In genomic region chr17:19378416-19379293, GRCh38 we compare ENCODE assay signal across 8 cellular contexts. TPM values are rescaled to one million over a fixed set of nuclear protein-coding genes. Genes with fewer than 3 reads are reported as not detected.
DNase-seq lines count a peak whose midpoint lies in the region; ATAC-seq, FAIRE-seq and TF ChIP-seq lines count a peak whose summit lies in the region.

TSS of gene MAPK7 (plus strand) at chr17:19378498. CDS start at chr17:19378901, 403 bp downstream.

- H2BK15ac ChIP-seq in H1 (ENCODE audit: low read length): no peak within 1 kb of the TSS; the same call in 1 of the 2 replicates

- CTCF ChIA-PET in OCI-LY7 (lab: Charles Lee; ENCODE audit: unreplicated experiment) (interaction anchor here (0.6 to 1.4 kb wide), 8 partner anchors 8 to 74 kb away, joined by 3 to 9 read pairs (median 4); partner anchors contain the start of gene B9D1), H1 (lab: Charles Lee; ENCODE audit: partially characterized antibody) (interaction anchor here (0.6 to 2.6 kb wide), 14 partner anchors 13 to 383 kb away, joined by 3 to 20 read pairs (median 5); partner anchors contain the start of gene B9D1)

- H3K9ac ChIP-seq in H1 (replicated peaks in 1 of 4; ENCODE audit: extremely low read depth in 1 of 4, low read depth in 3 of 4, low read length in 3 of 4): peak within 1 kb of the TSS; percentile 77 to 88 (median 84)

- H3K9me3 ChIP-seq in OCI-LY7 (ENCODE audit: low read length): no peaks in the 10 kb centered on the region
- no peaks in the 10 kb centered on the region for H3K9me3 ChIP-seq in H1 (ENCODE audit: insufficient read depth in 2 of 2, low read depth in 1 of 2, low read length in 1 of 2)

- H4K8ac ChIP-seq in H1 (ENCODE audit: extremely low read depth, insufficient read depth, low read length): peak within 1 kb of the TSS; percentile 98

- H2BK20ac ChIP-seq in H1 (ENCODE audit: low read length): no peak within 1 kb of the TSS

- intact Hi-C loops in OCI-LY7 (cut with micrococcal nuclease; ENCODE audit: unreplicated experiment): loop anchor here (5.0 to 10.0 kb wide), 3 partner anchors 84 to 266 kb away; partner anchors contain the start of gene ALDH3A2

- no peaks in the 10 kb centered on the region for H3K27me3 ChIP-seq in H1 (replicated peaks in 1 of 4; ENCODE audit: control insufficient read depth in 3 of 4, extremely low read depth in 1 of 4, insufficient read depth in 3 of 4, low read length in 3 of 4)

- H3K9me2 ChIP-seq in OCI-LY7 (ENCODE audit: insufficient read depth, low read length): no peaks in the 10 kb centered on the region

- no peak for FAIRE-seq in H1 (lab: Jason Lieb, UNC)
- FAIRE-seq in urothelium cell line (lab: Jason Lieb, UNC): no peak

- H3K27ac ChIP-seq in OCI-LY7 (ENCODE audit: low read depth, low read length, poor library complexity, severe bottlenecking) (peak within 1 kb of the TSS; percentile 70), H1 (ENCODE audit: low read depth, low read length) (peak within 1 kb of the TSS; percentile 79)

- no peak within 1 kb of the TSS for H2AK5ac ChIP-seq in H1 (ENCODE audit: low read depth, low read length)

- H3K4me3 ChIP-seq in AG10803 (ENCODE audit: low read length) (peak within 1 kb of the TSS; percentile 83), OCI-LY7 (ENCODE audit: low read depth, low read length, poor library complexity, severe bottlenecking) (peak within 1 kb of the TSS; percentile 84), H1 (ENCODE audit: extremely low read depth in 1 of 4, insufficient read depth in 2 of 4, low read depth in 3 of 4, low read length in 4 of 4) (peak within 1 kb of the TSS; percentile 59 to 90 (median 82))

- H2AFZ ChIP-seq in OCI-LY7 (ENCODE audit: low read length): peak within 1 kb of the TSS; percentile 88
- H2AFZ ChIP-seq in H1 (ENCODE audit: low read length): peak within 1 kb of the TSS; percentile 30

- POLR2A ChIA-PET in OCI-LY7 (lab: Charles Lee) (interaction anchor here (0.5 to 2.3 kb wide), 17 partner anchors 10 to 752 kb away, joined by 3 to 19 read pairs (median 4); partner anchors contain the start of gene B9D1), H1 (lab: Charles Lee; ENCODE audit: partially characterized antibody) (interaction anchor here (0.7 to 3.8 kb wide), 13 partner anchors 8 to 391 kb away, joined by 3 to 32 read pairs (median 4); partner anchors contain the start of genes ALDH3A2, B9D1 and MFAP4)

- peak within 1 kb of the TSS; percentile 79 for H4K91ac ChIP-seq in H1 (replicated peaks; ENCODE audit: insufficient read length, low read length)

- H2BK120ac ChIP-seq in H1 (replicated peaks; ENCODE audit: low read depth, low read length): no peak within 1 kb of the TSS

- WGBS in H1 (ENCODE audit: extremely low coverage in 1 of 2, insufficient coverage in 1 of 2, insufficient read length in 1 of 2, insufficient replicate concordance in 2 of 2, low coverage in 1 of 2, low lambda C conversion rate in 2 of 2, missing lambda C conversion rate in 1 of 2), 2 experiments: 16% methylated on average over 47 of the region's 68 CpGs; no CpG with 5 or more reads in 1 of the 2 experiments

- H3K79me1 ChIP-seq in H1 (ENCODE audit: low read depth, low read length): peaks cover 13% of the 10 kb centered on the region

- ATAC-seq in GM21529 (IDR thresholded peaks at IDR 0.05; ENCODE audit: unreplicated experiment) (peak; percentile 12), HG03571 (IDR thresholded peaks at IDR 0.05; ENCODE audit: unreplicated experiment) (no peak)

- no peaks in the 10 kb centered on the region for H4K20me1 ChIP-seq in OCI-LY7 (ENCODE audit: insufficient read depth, low read length)
- H4K20me1 ChIP-seq in H1 (replicated peaks in 1 of 2; ENCODE audit: control insufficient read depth in 1 of 2, insufficient read depth in 2 of 2, low read length in 2 of 2): peaks cover 0 to 19% of the 10 kb centered on the region in 2 experiments

- H3K4me1 ChIP-seq in OCI-LY7 (ENCODE audit: insufficient read depth, low read length, poor library complexity, severe bottlenecking) (peaks cover 19% of the 10 kb centered on the region), H1 (replicated peaks in 1 of 4; ENCODE audit: control insufficient read depth in 3 of 4, insufficient read depth in 4 of 4, low read length in 3 of 4) (peaks cover 0 to 9% (median 4%) of the 10 kb centered on the region in 4 experiments)

- H3K23ac ChIP-seq in H1 (ENCODE audit: insufficient read length): no peak within 1 kb of the TSS

- TF ChIP-seq EP300 in H1 (IDR thresholded peaks at IDR 0.05; ENCODE audit: borderline replicate concordance in 1 of 2, low read depth in 2 of 2, low read length in 2 of 2): no peak

- no peak; a peak in 1 of 3 replicates for TF ChIP-seq POLR2A in H1 (IDR thresholded peaks at IDR 0.05; ENCODE audit: control extremely low read depth in 1 of 2, low read depth in 2 of 2, low read length in 2 of 2)

- H2BK12ac ChIP-seq in H1 (ENCODE audit: low read depth, low read length): no peak within 1 kb of the TSS; the same call in 1 of the 2 replicates

- DNase-seq in AG10803 (ENCODE audit: low read depth): no peak
- DNase-seq in OCI-LY7 (ENCODE audit: low spot score): no peak
- DNase-seq in H1 (ENCODE audit: low read depth in 1 of 2, low spot score in 2 of 2): no peak
- no peak for DNase-seq in mucosa of gallbladder (ENCODE audit: low spot score)
- DNase-seq in DMS79 treated with DMSO at 0.1 percent for 48 hours (lab: John Stamatoyannopoulos, UW): no peak
- no peak for DNase-seq in urothelium cell line (ENCODE audit: low spot score)

- no TSS peak for BruUV-seq in OCI-LY7 (replicated peaks; lab: Mats Ljungman, UMichigan)

- H4K5ac ChIP-seq in H1 (ENCODE audit: insufficient read length, low read depth, low read length): peak within 1 kb of the TSS; percentile 78

- H3K14ac ChIP-seq in H1 (ENCODE audit: insufficient read length): no peak within 1 kb of the TSS

- H3K79me2 ChIP-seq in OCI-LY7 (ENCODE audit: insufficient read depth, low read depth, low read length) (peaks cover 7% of the 10 kb centered on the region; the same call in 1 of the 2 replicates), H1 (ENCODE audit: control insufficient read depth in 1 of 2, insufficient read depth in 2 of 2, low read length in 2 of 2) (peaks cover 0 to 30% of the 10 kb centered on the region in 2 experiments; a peak in 2 of 4 replicates)

- peak within 1 kb of the TSS; percentile 5 for H3K4ac ChIP-seq in H1 (replicated peaks; ENCODE audit: insufficient read length, low read depth, low read length)

- no peak for TF ChIP-seq CTCF in AG10803 (conservative IDR thresholded peaks at IDR 0.05; ENCODE audit: low read length)
- no peak for TF ChIP-seq CTCF in OCI-LY7 (conservative IDR thresholded peaks at IDR 0.05; ENCODE audit: low read length)
- no peak for TF ChIP-seq CTCF in H1 (IDR thresholded peaks at IDR 0.05; ENCODE audit: control extremely low read depth in 1 of 3, insufficient read depth in 1 of 3, low read depth in 1 of 3, low read length in 3 of 3)

- H3K4me2 ChIP-seq in OCI-LY7 (ENCODE audit: low read length) (peak within 1 kb of the TSS; percentile 94), H1 (ENCODE audit: insufficient read depth in 1 of 2, low read depth in 2 of 2, low read length in 2 of 2) (peak within 1 kb of the TSS; percentile 95 to 97)

- H3K36me3 ChIP-seq in OCI-LY7 (ENCODE audit: insufficient read depth, low read length): peaks cover 33% of the 10 kb centered on the region; the same call in 1 of the 2 replicates
- H3K36me3 ChIP-seq in H1 (ENCODE audit: control insufficient read depth in 2 of 4, insufficient read depth in 4 of 4, low read length in 3 of 4): peaks cover 27 to 41% (median 33%) of the 10 kb centered on the region in 4 experiments

- H2BK5ac ChIP-seq in H1 (ENCODE audit: low read depth, low read length): peak within 1 kb of the TSS; percentile 55; the same call in 1 of the 2 replicates

- TF ChIP-seq RAD21 in H1 (IDR thresholded peaks at IDR 0.05 in 1 of 2, conservative IDR thresholded peaks at IDR 0.05 in 1 of 2; ENCODE audit: low read depth in 2 of 2, low read length in 2 of 2): no peak

- H3K56ac ChIP-seq in H1 (replicated peaks; ENCODE audit: insufficient read length, low read depth, low read length): peak within 1 kb of the TSS; percentile 87

- peaks cover 8% of the 10 kb centered on the region; the same call in 1 of the 2 replicates for H3K23me2 ChIP-seq in H1 (ENCODE audit: low read depth, low read length)

- peak within 1 kb of the TSS; percentile 84 for H3K18ac ChIP-seq in H1 (ENCODE audit: extremely low read depth, low read length)

TF ChIP-seq in H1, 55 proteins besides CTCF, POLR2A, EP300 and RAD21 (continues in another document):
- TF ChIP-seq TEAD4 (IDR thresholded peaks at IDR 0.05; ENCODE audit: low read depth, low read length): no peak
- no peak for TF ChIP-seq JUND (IDR thresholded peaks at IDR 0.05; ENCODE audit: low read length)
- TF ChIP-seq SIN3A (conservative IDR thresholded peaks at IDR 0.05 in 1 of 2, IDR thresholded peaks at IDR 0.05 in 1 of 2; ENCODE audit: low read depth in 1 of 2, low read length in 2 of 2): peak; percentile 29 to 34; a peak in 1 of 4 replicates
- TF ChIP-seq YY1 (IDR thresholded peaks at IDR 0.05; ENCODE audit: low read depth, low read length): no peak
- TF ChIP-seq TAF1 (IDR thresholded peaks at IDR 0.05; ENCODE audit: low read depth, low read length): no peak; the same call in 1 of the 2 replicates
- TF ChIP-seq TBP (IDR thresholded peaks at IDR 0.05; ENCODE audit: low read depth, low read length): peak; percentile 44
- 0 out of 4 replicates have a peak, but pooled peaks of 1 of the 2 experiments have one; percentile 13 for TF ChIP-seq HDAC2 (IDR thresholded peaks at IDR 0.05; ENCODE audit: borderline replicate concordance in 1 of 2, low read depth in 2 of 2, low read length in 2 of 2)
- TF ChIP-seq SP2 (IDR thresholded peaks at IDR 0.05; ENCODE audit: low read length): no peak
- TF ChIP-seq KDM4A (IDR thresholded peaks at IDR 0.05; ENCODE audit: low read depth, low read length, severe bottlenecking): peak; percentile 13
- TF ChIP-seq PHF8 (conservative IDR thresholded peaks at IDR 0.05; ENCODE audit: low read depth, low read length): 0 out of 2 replicates have a peak, but pooled peaks have one; percentile 12
- peak; percentile 35; the same call in 1 of the 2 replicates for TF ChIP-seq CHD2 (IDR thresholded peaks at IDR 0.05; ENCODE audit: low read length)
- no peak for TF ChIP-seq TCF12 (IDR thresholded peaks at IDR 0.05; ENCODE audit: low read depth, low read length)

RNA-seq across cellular contexts. Expression of gene MAPK7, which starts in this region (rescaled TPM):
- 8.1 and 8.2 TPM in 2 replicates for total RNA-seq in OCI-LY7 (2014; rRNA removed; shearing (Covaris generic))
- total RNA-seq in OCI-LY7 (2022) (16.5 and 19.3 TPM in 2 replicates), mucosa of gallbladder (23.0 TPM)
- 28.1 and 33.8 TPM in 2 replicates for total RNA-seq in H1 (2021; fragmentation: NEBNext Ultra II Directional; extraction: Animal tissue kit (Norgen Biotek cat#: 25700))
- 15.2 and 31.3 TPM in 2 replicates for polyA plus RNA-seq in H1 (2011; rRNA removed)
- polyA plus RNA-seq in H1 (2011; cell fraction: cytosol; rRNA removed): 14.1 TPM
- 49.4 TPM for polyA plus RNA-seq in H1 (2011; cell fraction: nucleus; rRNA removed)
- 20.3 to 30.7 TPM (median 27.8 TPM) in 4 replicates for polyA plus RNA-seq in H1 (2012, experiment 1 of 2)
- 32.4 TPM for polyA plus RNA-seq in H1 (2012, experiment 2 of 2)
- polyA plus RNA-seq in H1 (2013, experiment 1 of 2): 23.0 TPM
- polyA plus RNA-seq in H1 (2013, experiment 2 of 2): 21.6 TPM
- polyA minus RNA-seq in H1 (2011; rRNA and poly(A)+ RNA removed): 51.2 and 56.3 TPM in 2 replicates
- polyA minus RNA-seq in H1 (2011; cell fraction: cytosol; rRNA and poly(A)+ RNA removed): 21.0 TPM
- polyA minus RNA-seq in H1 (2011; cell fraction: nucleus; rRNA and poly(A)+ RNA removed): 57.7 TPM
